Comparison of ENCODE assay signal across 8 cellular contexts in genomic region chr14:96362071-96362964, GRCh38. TPM values are rescaled to one million over a fixed set of nuclear protein-coding genes. Genes with fewer than 3 reads are reported as not detected.
DNase-seq lines count a peak whose midpoint lies in the region; ATAC-seq lines count a peak whose summit lies in the region.

No MANE protein-coding gene starts in this region.

- H2BK5ac ChIP-seq in mesenchymal stem cell (ENCODE audit: low read depth, low read length, poor library complexity, severe bottlenecking): no peak overlapping the region

- ATAC-seq in HG03064 (IDR thresholded peaks at IDR 0.05; ENCODE audit: low read depth, unreplicated experiment): peak; percentile 11
- ATAC-seq in stimulated activated effector memory CD8-positive, alpha-beta T cell treated with anti-CD3 and anti-CD28 coated beads, Interleukin-12 subunit alpha, Interleukin-12 subunit beta, amount 100 ng/mL, for 72 hours: peak; percentile 53

- H3K4me1 ChIP-seq in mesenchymal stem cell (ENCODE audit: control insufficient read depth, insufficient read depth, low read depth, low read length): peaks cover 4% of the 10 kb centered on the region

- peak overlapping the region; percentile 97 for H3K27ac Mint-ChIP-seq in stimulated activated effector memory CD8-positive, alpha-beta T cell treated with anti-CD3 and anti-CD28 coated beads, Interleukin-12 subunit alpha, Interleukin-12 subunit beta, amount 100 ng/mL, for 72 hours

- no peaks in the 10 kb centered on the region for H3K36me3 ChIP-seq in mesenchymal stem cell (ENCODE audit: control insufficient read depth in 1 of 2, insufficient read depth in 2 of 2, low read depth in 1 of 2, low read length in 2 of 2)

- peak overlapping the region; percentile 90 for H3K4me3 Mint-ChIP-seq in stimulated activated effector memory CD8-positive, alpha-beta T cell treated with anti-CD3 and anti-CD28 coated beads, Interleukin-12 subunit alpha, Interleukin-12 subunit beta, amount 100 ng/mL, for 72 hours

- H2AK5ac ChIP-seq in mesenchymal stem cell (ENCODE audit: low read length, severe bottlenecking): no peak overlapping the region

- peak overlapping the region; percentile 91 for H2AFZ ChIP-seq in mesenchymal stem cell (ENCODE audit: low read depth, low read length)

- no peak overlapping the region for H3K27ac ChIP-seq in mesenchymal stem cell (ENCODE audit: low read length, poor library complexity, severe bottlenecking)

- H2BK15ac ChIP-seq in mesenchymal stem cell (ENCODE audit: low read depth, poor library complexity, severe bottlenecking): peak overlapping the region; percentile 44

- peak overlapping the region; percentile 25 for H4K91ac ChIP-seq in mesenchymal stem cell (ENCODE audit: low read length)

- 2% methylated on average over 27 of the region's 27 CpGs for WGBS in mesenchymal stem cell

- peaks cover 19% of the 10 kb centered on the region for H3K79me1 ChIP-seq in mesenchymal stem cell (replicated peaks; ENCODE audit: low read length, poor library complexity, severe bottlenecking)

- peak overlapping the region; percentile 49 to 93 for H3K18ac ChIP-seq in mesenchymal stem cell (ENCODE audit: low read depth in 1 of 2, low read length in 2 of 2)

- no peak overlapping the region for H4K8ac ChIP-seq in mesenchymal stem cell (ENCODE audit: low read length)

- peak overlapping the region; percentile 5 to 35 for H3K4ac ChIP-seq in mesenchymal stem cell (ENCODE audit: low read depth in 1 of 2, low read length in 2 of 2)

- H3K4me1 Mint-ChIP-seq in stimulated activated effector memory CD8-positive, alpha-beta T cell treated with anti-CD3 and anti-CD28 coated beads, Interleukin-12 subunit alpha, Interleukin-12 subunit beta, amount 100 ng/mL, for 72 hours: peaks cover 47% of the 10 kb centered on the region

- no peaks in the 10 kb centered on the region for H3K9me3 Mint-ChIP-seq in stimulated activated effector memory CD8-positive, alpha-beta T cell treated with anti-CD3 and anti-CD28 coated beads, Interleukin-12 subunit alpha, Interleukin-12 subunit beta, amount 100 ng/mL, for 72 hours

- peak; percentile 64 to 85 (median 85) for DNase-seq in NCI-H1417 (lab: John Stamatoyannopoulos, UW)
- DNase-seq in NCI-H1417 treated with DMSO at 0.1 percent for 48 hours (lab: John Stamatoyannopoulos, UW): no peak
- DNase-seq in NCI-H524 (lab: John Stamatoyannopoulos, UW): peak; percentile 37 to 74
- DNase-seq in activated CD4-positive, alpha-beta T cell treated with anti-CD3 and anti-CD28 coated beads, Interleukin-2, amount 50 U/mL, for 24 hours (ENCODE audit: low read depth in 1 of 2, low spot score in 1 of 2): peak; percentile 15 to 58
- peak; percentile 53 for DNase-seq in effector CD4-positive, alpha-beta T cell
- DNase-seq in mesenchymal stem cell: peak; percentile 66
- peak in 1 of 2 donors; percentile 59 for DNase-seq in stimulated activated effector memory CD8-positive, alpha-beta T cell treated with anti-CD3 and anti-CD28 coated beads, Interleukin-12 subunit alpha, Interleukin-12 subunit beta, amount 100 ng/mL, for 72 hours (ENCODE audit: low spot score in 2 of 2)

- peak overlapping the region; percentile 97 for H3K4me3 ChIP-seq in mesenchymal stem cell (ENCODE audit: insufficient read depth in 1 of 2, low read depth in 1 of 2, low read length in 2 of 2)

- no peaks in the 10 kb centered on the region for H3K9me3 ChIP-seq in mesenchymal stem cell (ENCODE audit: control insufficient read depth, low read length)

- no peaks in the 10 kb centered on the region for H3K27me3 ChIP-seq in mesenchymal stem cell (ENCODE audit: control insufficient read depth in 1 of 2, insufficient read depth in 1 of 2, low read length in 2 of 2)

- H3K9ac ChIP-seq in mesenchymal stem cell (ENCODE audit: low read length): peak overlapping the region; percentile 97

- H2BK120ac ChIP-seq in mesenchymal stem cell (ENCODE audit: low read depth, low read length): no peak overlapping the region

- no peaks in the 10 kb centered on the region for H3K36me3 Mint-ChIP-seq in stimulated activated effector memory CD8-positive, alpha-beta T cell treated with anti-CD3 and anti-CD28 coated beads, Interleukin-12 subunit alpha, Interleukin-12 subunit beta, amount 100 ng/mL, for 72 hours

- no peak overlapping the region for H3K23ac ChIP-seq in mesenchymal stem cell (ENCODE audit: low read length in 2 of 2)

- no peak overlapping the region for H3K14ac ChIP-seq in mesenchymal stem cell (ENCODE audit: low read length in 2 of 2)

- peak overlapping the region; percentile 90 for H3K4me2 ChIP-seq in mesenchymal stem cell (ENCODE audit: low read length, poor library complexity, severe bottlenecking)

- H2BK12ac ChIP-seq in mesenchymal stem cell (ENCODE audit: low read length in 2 of 2): no peak overlapping the region

RNA-seq across cellular contexts. Expression of gene ATG2B, which starts 0.8 kb away (rescaled TPM):
- polyA plus RNA-seq in mesenchymal stem cell (2013, experiment 1 of 2): 7.2 TPM
- polyA plus RNA-seq in mesenchymal stem cell (2013, experiment 2 of 2): 7.5 TPM

RNA-seq across cellular contexts. Expression of gene GSKIP, which starts 1.0 kb away (rescaled TPM):
- 20.2 TPM for polyA plus RNA-seq in mesenchymal stem cell (2013, experiment 1 of 2)
- polyA plus RNA-seq in mesenchymal stem cell (2013, experiment 2 of 2): 22.0 TPM

RNA-seq across cellular contexts. Expression of gene AK7, which starts 29.6 kb away (rescaled TPM):
- polyA plus RNA-seq in mesenchymal stem cell (2013, experiment 1 of 2): 1.2 TPM
- polyA plus RNA-seq in mesenchymal stem cell (2013, experiment 2 of 2): 1.2 TPM
